1 cellular context compared by ENCODE assay signal in the genomic region with DNA sequence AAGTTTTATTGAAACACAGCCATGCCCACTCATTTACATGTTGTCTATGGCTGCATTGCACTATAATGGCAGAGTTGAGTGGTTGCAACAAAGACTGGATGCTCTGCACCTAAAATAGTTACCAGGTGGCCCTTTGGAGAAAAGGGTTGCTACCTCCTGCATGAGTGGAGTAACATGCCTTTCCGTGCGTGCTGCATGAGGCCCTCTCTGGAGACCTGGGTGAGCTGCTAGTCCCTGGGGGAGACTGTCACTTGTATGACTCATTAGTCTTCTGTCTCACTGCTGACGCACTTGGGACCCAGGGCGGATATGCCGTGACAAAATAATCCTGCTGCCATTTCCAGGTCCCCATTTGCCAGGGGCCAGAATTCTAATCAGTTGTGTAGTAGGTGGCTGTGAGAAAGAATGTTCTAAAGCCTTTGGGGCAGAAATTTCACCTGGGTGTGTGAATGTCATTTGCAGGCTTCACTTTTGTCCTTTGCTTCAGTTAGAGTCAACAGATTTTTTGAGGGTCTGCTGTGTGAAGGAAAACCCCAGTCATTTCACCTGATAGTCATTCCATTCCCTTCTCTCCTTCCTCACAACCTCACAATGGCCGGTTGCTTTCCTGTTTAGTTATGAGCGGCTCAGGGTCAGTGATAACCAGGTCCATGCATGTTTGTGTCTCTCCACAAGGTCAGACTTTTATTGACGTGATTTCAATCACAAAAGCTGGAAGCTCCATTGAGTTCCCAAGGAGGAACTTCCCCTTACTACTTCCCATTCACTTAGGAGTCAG.
TF ChIP-seq lines count a peak whose summit lies in the region.

No MANE protein-coding gene starts in this region.

TF ChIP-seq in K562, 482 proteins besides CTCF, POLR2A, EP300 and RAD21 (continued from another document):
- TF ChIP-seq ZHX1 (conservative IDR thresholded peaks at IDR 0.05; ENCODE audit: low read length), result no peak
- no peak for TF ChIP-seq SRSF9 (IDR thresholded peaks at IDR 0.05; ENCODE audit: borderline replicate concordance, low read depth, low read length)
- TF ChIP-seq MAFK (IDR thresholded peaks at IDR 0.05; ENCODE audit: low read length), result no peak
- TF ChIP-seq MNT (conservative IDR thresholded peaks at IDR 0.05), result 0 out of 4 replicates have a peak, but pooled peaks of 1 of the 2 experiments have one; percentile 22
- no peak for TF ChIP-seq SAFB (IDR thresholded peaks at IDR 0.05; ENCODE audit: borderline replicate concordance, low read depth, low read length)
- peak; percentile 96 for TF ChIP-seq FOSL1 (tag; conservative IDR thresholded peaks at IDR 0.05)
- TF ChIP-seq ARHGAP35 (IDR thresholded peaks at IDR 0.05; ENCODE audit: partially characterized antibody), result no peak
- no peak for TF ChIP-seq MXD1 (CRISPR knock-in tag; IDR thresholded peaks at IDR 0.05; ENCODE audit: borderline replicate concordance, poor library complexity, severe bottlenecking)
- TF ChIP-seq AFF1 (IDR thresholded peaks at IDR 0.05; ENCODE audit: low read depth in 1 of 2, partially characterized antibody in 2 of 2), result no peak
- no peak for TF ChIP-seq RFX7 (CRISPR knock-in tag; IDR thresholded peaks at IDR 0.05)
- no peak for TF ChIP-seq ZNF75A (CRISPR knock-in tag; IDR thresholded peaks at IDR 0.05)
- TF ChIP-seq TEAD2 (tag; IDR thresholded peaks at IDR 0.05), result no peak
- TF ChIP-seq FOS (IDR thresholded peaks at IDR 0.05; ENCODE audit: extremely low read depth, insufficient read length), result peak; percentile 35
- TF ChIP-seq POLR2B (IDR thresholded peaks at IDR 0.05; ENCODE audit: low read depth, partially characterized antibody), result no peak
- no peak for TF ChIP-seq ETV1 (tag; conservative IDR thresholded peaks at IDR 0.05; ENCODE audit: low read depth)
- TF ChIP-seq ZNF695 (CRISPR knock-in tag; IDR thresholded peaks at IDR 0.05), result no peak
- TF ChIP-seq, protein P1, sequence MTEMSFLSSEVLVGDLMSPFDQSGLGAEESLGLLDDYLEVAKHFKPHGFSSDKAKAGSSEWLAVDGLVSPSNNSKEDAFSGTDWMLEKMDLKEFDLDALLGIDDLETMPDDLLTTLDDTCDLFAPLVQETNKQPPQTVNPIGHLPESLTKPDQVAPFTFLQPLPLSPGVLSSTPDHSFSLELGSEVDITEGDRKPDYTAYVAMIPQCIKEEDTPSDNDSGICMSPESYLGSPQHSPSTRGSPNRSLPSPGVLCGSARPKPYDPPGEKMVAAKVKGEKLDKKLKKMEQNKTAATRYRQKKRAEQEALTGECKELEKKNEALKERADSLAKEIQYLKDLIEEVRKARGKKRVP (CRISPR knock-in tag; IDR thresholded peaks at IDR 0.05), result no peak
- no peak for TF ChIP-seq ZKSCAN1 (IDR thresholded peaks at IDR 0.05; ENCODE audit: low read depth, low read length)
- TF ChIP-seq KDM1A (IDR thresholded peaks at IDR 0.05), result no peak
- no peak for TF ChIP-seq MAFF (IDR thresholded peaks at IDR 0.05; ENCODE audit: low read length)
- TF ChIP-seq GABPA (tag; conservative IDR thresholded peaks at IDR 0.05; ENCODE audit: low read depth), result peak; percentile 37; the same call in 1 of the 2 replicates
- no peak for TF ChIP-seq SRSF3 (IDR thresholded peaks at IDR 0.05; ENCODE audit: insufficient read depth, low read length)
